ENCODE assay signal across 8 cellular contexts in genomic region chr15:41494190-41494921, GRCh38. TPM values are rescaled to one million over a fixed set of nuclear protein-coding genes. Genes with fewer than 3 reads are reported as not detected.
A peak's percentile ranks its signal among the peaks of the same experiment; 100 is the strongest.
DNase-seq lines count a peak whose midpoint lies in the region; ATAC-seq and TF ChIP-seq lines count a peak whose summit lies in the region.

No MANE protein-coding gene starts in this region.

- TF ChIP-seq RAD21 in Ishikawa (IDR thresholded peaks at IDR 0.05; ENCODE audit: low read depth), result no peak

- no peak for TF ChIP-seq CTCF in right atrium auricular region (IDR thresholded peaks at IDR 0.05)

- H3K4me3 Mint-ChIP-seq in activated T-cell treated with anti-CD3 and anti-CD28 coated beads, Interleukin-2, amount 50 U/mL, for 24 hours, result peak overlapping the region; percentile 55

- peak; percentile 43 for DNase-seq in ELF-1 (ENCODE audit: low read depth, low spot score)
- peak; percentile 74 for DNase-seq in activated T-cell treated with anti-CD3 and anti-CD28 coated beads, Interleukin-2, amount 50 U/mL, for 24 hours
- no peak for DNase-seq in right atrium auricular region (ENCODE audit: low spot score)
- no peak for DNase-seq in hippocampal formation (lab: John Stamatoyannopoulos, UW)
- DNase-seq in effector CD8-positive, alpha-beta T cell (lab: John Stamatoyannopoulos, UW), result no peak

- peak overlapping the region; percentile 99 for H3K4me2 ChIP-seq in skeletal muscle satellite cell (ENCODE audit: low read length)

- no peak overlapping the region for H3K9ac ChIP-seq in skeletal muscle satellite cell (ENCODE audit: low read depth, low read length)

- no peak; the same call in 1 of the 2 replicates for TF ChIP-seq EP300 in Ishikawa (IDR thresholded peaks at IDR 0.05; ENCODE audit: borderline replicate concordance)

- H3K27ac Mint-ChIP-seq in activated T-cell treated with anti-CD3 and anti-CD28 coated beads, Interleukin-2, amount 50 U/mL, for 24 hours, result no peak overlapping the region

- ATAC-seq in GM21529 (IDR thresholded peaks at IDR 0.05; ENCODE audit: unreplicated experiment), result peak; percentile 7

- H3K27me3 ChIP-seq in right atrium auricular region, result no peaks in the 10 kb centered on the region
- H3K27me3 ChIP-seq in skeletal muscle satellite cell (ENCODE audit: control insufficient read depth, insufficient read depth, low read length), result peaks cover 13% of the 10 kb centered on the region

- H3K27me3 Mint-ChIP-seq in activated T-cell treated with anti-CD3 and anti-CD28 coated beads, Interleukin-2, amount 50 U/mL, for 24 hours, result peaks cover 60% of the 10 kb centered on the region

- H3K36me3 ChIP-seq in right atrium auricular region, result no peaks in the 10 kb centered on the region
- no peaks in the 10 kb centered on the region for H3K36me3 ChIP-seq in skeletal muscle satellite cell (ENCODE audit: insufficient read depth, low read length)

- H3K4me1 ChIP-seq in right atrium auricular region, result peaks cover 0 to 34% of the 10 kb centered on the region in 2 donors
- peaks cover 35% of the 10 kb centered on the region for H3K4me1 ChIP-seq in skeletal muscle satellite cell (ENCODE audit: control insufficient read depth, insufficient read depth, low read length)

- H3K36me3 Mint-ChIP-seq in activated T-cell treated with anti-CD3 and anti-CD28 coated beads, Interleukin-2, amount 50 U/mL, for 24 hours (ENCODE audit: low read depth), result no peaks in the 10 kb centered on the region

- H3K9me3 ChIP-seq in right atrium auricular region, result no peaks in the 10 kb centered on the region
- H3K9me3 ChIP-seq in skeletal muscle satellite cell (replicated peaks; ENCODE audit: low read length), result no peaks in the 10 kb centered on the region

- no peaks in the 10 kb centered on the region for H3K9me3 Mint-ChIP-seq in activated T-cell treated with anti-CD3 and anti-CD28 coated beads, Interleukin-2, amount 50 U/mL, for 24 hours

- H3K4me3 ChIP-seq in right atrium auricular region (peak overlapping the region; percentile 57 to 62), skeletal muscle satellite cell (ENCODE audit: low read length) (peak overlapping the region; percentile 79)

- H3K4me1 Mint-ChIP-seq in activated T-cell treated with anti-CD3 and anti-CD28 coated beads, Interleukin-2, amount 50 U/mL, for 24 hours (ENCODE audit: low read depth), result peaks cover 38% of the 10 kb centered on the region

- no peak overlapping the region for H3K27ac ChIP-seq in right atrium auricular region

TF ChIP-seq in Ishikawa, 13 proteins besides CTCF, POLR2A, EP300 and RAD21:
- TF ChIP-seq MAX (IDR thresholded peaks at IDR 0.05), result peak; percentile 99
- TF ChIP-seq EGR1 (IDR thresholded peaks at IDR 0.05), result no peak
- no peak for TF ChIP-seq NFIC (IDR thresholded peaks at IDR 0.05)
- TF ChIP-seq TEAD4 (IDR thresholded peaks at IDR 0.05), result no peak
- no peak for TF ChIP-seq REST (IDR thresholded peaks at IDR 0.05; ENCODE audit: low read depth)
- no peak for TF ChIP-seq TAF1 (IDR thresholded peaks at IDR 0.05; ENCODE audit: low read depth)

RNA-seq across cellular contexts. Expression of gene ITPKA, which starts 0.7 kb away (rescaled TPM):
- under 1 TPM in 1 of 2 donors, not detected in 1; 0.90 TPM for total RNA-seq in right atrium auricular region
- 1.5 and 1.8 TPM in 2 replicates for total RNA-seq in skeletal muscle satellite cell (2012; rRNA removed)

RNA-seq across cellular contexts. Expression of gene LTK, which starts 19.3 kb away (rescaled TPM):
- under 1 TPM in 1 of 2 donors, not detected in 1; 0.98 TPM for total RNA-seq in right atrium auricular region
- total RNA-seq in skeletal muscle satellite cell (2012; rRNA removed), result under 0.01 and 0.25 TPM in 2 replicates

RNA-seq across cellular contexts. Expression of gene RPAP1, which starts 49.7 kb away (rescaled TPM):
- 10 to 100 TPM; 10.4 to 25.3 TPM for total RNA-seq in right atrium auricular region
- 14.4 and 16.2 TPM in 2 replicates for total RNA-seq in skeletal muscle satellite cell (2012; rRNA removed)

Comparison
In these comparisons a context has a peak if more than half of its experiments do, and no peak if none do; other contexts are left out.
1. DNase-seq: peak in ELF-1 (single experiment) and activated T-cell treated with anti-CD3 and anti-CD28 coated beads, Interleukin-2, amount 50 U/mL, for 24 hours (single experiment); none in right atrium auricular region (single experiment), hippocampal formation (0 of 2) and effector CD8-positive, alpha-beta T cell (single experiment).